ENCODE assay signal across 40 cellular contexts in the genomic region with DNA sequence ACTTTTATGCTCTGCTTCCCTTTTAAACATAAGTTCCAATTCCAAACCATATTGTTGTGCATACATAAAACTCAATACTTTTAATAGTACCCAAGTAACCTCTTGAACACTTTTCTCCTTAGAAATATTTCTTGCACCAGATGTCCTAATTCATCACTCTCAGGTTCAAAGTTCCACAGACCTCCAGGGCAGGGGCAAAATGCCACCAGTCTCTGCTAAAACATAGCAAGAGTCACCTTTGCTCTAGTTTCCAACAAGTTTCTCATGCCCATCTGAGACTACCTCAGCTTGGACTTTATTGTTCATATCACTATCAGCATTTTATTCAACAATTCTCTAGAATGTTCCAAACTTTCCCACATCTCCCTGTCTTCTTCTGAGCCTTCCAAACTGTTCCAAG. TPM values are rescaled to one million over a fixed set of nuclear protein-coding genes. Genes with fewer than 3 reads are reported as not detected.
"Had no signal": no experiment of that assay in that cellular context is flagged by ENCODE, and none has a peak within 500 bp of the region (broad histone marks: within the 10 kb centered on the region; RNA-seq: fewer than 3 reads in every experiment).

No MANE protein-coding gene starts in this region.

- H3K4me3 ChIP-seq: adrenal gland, ascending aorta, body of pancreas, breast epithelium, cardiac muscle cell had no signal

- H3K27me3 ChIP-seq: adrenal gland, ascending aorta, body of pancreas, brain microvascular endothelial cell, breast epithelium, cardiac muscle cell had no signal

- DNase-seq: activated effector memory CD4-positive, alpha-beta T cell treated with anti-CD3 and anti-CD28 coated beads, Interleukin-2, amount 50 U/mL, for 16 hours; activated effector memory CD4-positive, alpha-beta T cell treated with Interleukin-2 at 50 U/mL for 16 hours; activated gamma-delta T cell; activated gamma-delta T cell treated with Interleukin-2 at 50 U/mL for 16 hours; activated naive CD4-positive, alpha-beta T cell; activated naive CD4-positive, alpha-beta T cell treated with anti-CD3 and anti-CD28 coated beads for 36 hours; activated naive CD4-positive, alpha-beta T cell treated with anti-CD3 and anti-CD28 coated beads, Interleukin-2, amount 10 ng/mL, durations not matched to agents 7 days and 5 days; activated naive CD4-positive, alpha-beta T cell treated with anti-CD3 and anti-CD28 coated beads, Interleukin-2, amount 50 U/mL, for 16 hours; activated naive CD4-positive, alpha-beta T cell treated with Interleukin-2 at 50 U/mL for 16 hours; activated naive CD8-positive, alpha-beta T cell treated with anti-CD3 and anti-CD28 coated beads for 36 hours; activated naive CD8-positive, alpha-beta T cell treated with anti-CD3 and anti-CD28 coated beads, Interleukin-2, amount 10 ng/mL, durations not matched to agents 7 days and 5 days; activated naive CD8-positive, alpha-beta T cell treated with anti-CD3 and anti-CD28 coated beads, Interleukin-2, amount 50 U/mL, for 24 hours; activated T-cell treated with anti-CD3 and anti-CD28 coated beads, Interleukin-2, amount 50 U/mL, for 1 hour; activated T-cell treated with anti-CD3 and anti-CD28 coated beads, Interleukin-2, amount 50 U/mL, for 24 hours; activated T-cell treated with anti-CD3 and anti-CD28 coated beads, Interleukin-2, amount 50 U/mL, for 4 hours; activated T-cell treated with anti-CD3 and anti-CD28 coated beads, Interleukin-2, amount 50 U/mL, for 48 hours; activated T-cell treated with anti-CD3 and anti-CD28 coated beads, Interleukin-2, amount 50 U/mL, for 72 hours; adrenal gland; amniotic stem cell; amygdala; anterior cingulate cortex; aorta; body of pancreas; brain microvascular endothelial cell; caudate nucleus; central memory CD4-positive, alpha-beta T cell; cerebellar nuclear complex had no signal

- H3K36me3 ChIP-seq: adrenal gland, ascending aorta, brain microvascular endothelial cell, breast epithelium, cardiac muscle cell had no signal

- H3K27ac ChIP-seq: adrenal gland, ascending aorta, brain microvascular endothelial cell, breast epithelium, cardiac muscle cell had no signal

- FAIRE-seq: astrocyte, bronchial epithelial cell had no signal

- H3K9me3 ChIP-seq: adrenal gland, ascending aorta, body of pancreas had no signal

- ATAC-seq: activated naive CD4-positive, alpha-beta T cell treated with anti-CD3 and anti-CD28 coated beads, Interleukin-2, amount 50 U/mL, for 72 hours; activated naive CD8-positive, alpha-beta T cell treated with anti-CD3 and anti-CD28 coated beads, Interleukin-2, amount 50 U/mL, for 24 hours; activated T-cell treated with anti-CD3 and anti-CD28 coated beads, Interleukin-2, amount 50 U/mL, for 4 hours; activated T-cell treated with anti-CD3 and anti-CD28 coated beads, Interleukin-2, amount 50 U/mL, for 72 hours; activated T-helper 17 cell treated with anti-CD3 and anti-CD28 coated beads, Interleukin-2, amount 50 U/mL, for 72 hours; body of pancreas had no signal

- H3K4me1 ChIP-seq: adrenal gland, ascending aorta, breast epithelium had no signal

RNA-seq across cellular contexts. Expression of a gene that starts 13.7 kb away (rescaled TPM):
- total RNA-seq: activated naive CD4-positive, alpha-beta T cell treated with anti-CD3 and anti-CD28 coated beads for 36 hours; activated naive CD4-positive, alpha-beta T cell treated with anti-CD3 and anti-CD28 coated beads, Interleukin-2, amount 50 U/mL, for 72 hours; activated naive CD8-positive, alpha-beta T cell treated with anti-CD3 and anti-CD28 coated beads for 36 hours; activated naive CD8-positive, alpha-beta T cell treated with anti-CD3 and anti-CD28 coated beads, Interleukin-2, amount 10 ng/mL, durations not matched to agents 7 days and 5 days; activated T-cell treated with anti-CD3 and anti-CD28 coated beads, Interleukin-2, amount 50 U/mL, for 4 hours; activated T-cell treated with anti-CD3 and anti-CD28 coated beads, Interleukin-2, amount 50 U/mL, for 72 hours; activated T-helper 1 cell treated with anti-CD3 and anti-CD28 coated beads, Interleukin-12 subunit alpha, Interleukin-12 subunit beta, Interleukin-2, Interleukin-4 antibody, amounts not matched to agents 30 ng/mL and 10 ng/mL and 1 ng/mL, durations not matched to agents 14 hours and 24 hours and 36 hours; activated T-helper 17 cell treated with anti-CD3 and anti-CD28 coated beads, Interleukin-2, amount 50 U/mL, for 72 hours; activated T-helper 2 cell treated with anti-CD3 and anti-CD28 coated beads, Interferon-gamma antibody, Interleukin-2, Interleukin-4, amounts not matched to agents 10 μg/mL and 5 μg/mL and 100 μg/mL, durations not matched to agents 14 hours and 24 hours and 36 hours; adrenal gland; aorta; ascending aorta; astrocyte; body of pancreas; breast epithelium; bronchial epithelial cell; cardiac muscle cell; cardiac septum; cerebellum; chondrocyte had no signal
- polyA plus RNA-seq: adipose tissue, adrenal gland, aorta, cardiac muscle cell had no signal

RNA-seq across cellular contexts. Expression of a gene that starts 23.7 kb away (rescaled TPM):
- total RNA-seq: activated naive CD4-positive, alpha-beta T cell treated with anti-CD3 and anti-CD28 coated beads for 36 hours; activated naive CD4-positive, alpha-beta T cell treated with anti-CD3 and anti-CD28 coated beads, Interleukin-2, amount 50 U/mL, for 72 hours; activated naive CD8-positive, alpha-beta T cell treated with anti-CD3 and anti-CD28 coated beads, Interleukin-2, amount 10 ng/mL, durations not matched to agents 7 days and 5 days; activated T-helper 1 cell treated with anti-CD3 and anti-CD28 coated beads, Interleukin-12 subunit alpha, Interleukin-12 subunit beta, Interleukin-2, Interleukin-4 antibody, amounts not matched to agents 30 ng/mL and 10 ng/mL and 1 ng/mL, durations not matched to agents 14 hours and 24 hours and 36 hours; activated T-helper 17 cell treated with anti-CD3 and anti-CD28 coated beads, Interleukin-2, amount 50 U/mL, for 72 hours; activated T-helper 2 cell treated with anti-CD3 and anti-CD28 coated beads, Interferon-gamma antibody, Interleukin-2, Interleukin-4, amounts not matched to agents 10 μg/mL and 5 μg/mL and 100 μg/mL, durations not matched to agents 14 hours and 24 hours and 36 hours; astrocyte; breast epithelium; bronchial epithelial cell; cerebellum; chondrocyte had no signal
